3 cellular contexts compared by ENCODE assay signal in the genomic region with DNA sequence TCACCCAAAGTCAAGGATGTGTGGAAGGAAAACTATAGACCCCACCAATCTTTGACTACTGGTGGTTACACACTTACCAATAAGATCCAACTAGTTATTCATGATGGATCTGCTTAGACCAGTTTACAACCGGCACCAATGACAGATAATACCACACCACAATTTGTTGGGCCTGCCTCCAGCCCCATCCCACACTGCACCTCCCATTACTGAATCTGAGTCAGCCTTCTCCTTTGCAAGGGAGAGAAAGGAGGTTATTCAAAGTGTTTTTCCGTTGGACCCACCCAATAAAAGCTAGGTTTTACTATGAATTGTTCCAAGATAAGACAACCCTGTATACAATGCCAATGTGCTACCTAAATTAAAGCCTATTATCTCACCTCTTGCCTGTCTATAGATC.
"Had no signal": no experiment of that assay in that cellular context is flagged by ENCODE, and none has a peak within 500 bp of the region (broad histone marks: within the 10 kb centered on the region; RNA-seq: fewer than 3 reads in every experiment).

No MANE protein-coding gene starts in this region.

- H3K4me3 ChIP-seq: GM12878 had no signal

- DNase-seq: GDM1, GF-D8 had no signal

- ATAC-seq: GM12878 had no signal
